In the genomic region with DNA sequence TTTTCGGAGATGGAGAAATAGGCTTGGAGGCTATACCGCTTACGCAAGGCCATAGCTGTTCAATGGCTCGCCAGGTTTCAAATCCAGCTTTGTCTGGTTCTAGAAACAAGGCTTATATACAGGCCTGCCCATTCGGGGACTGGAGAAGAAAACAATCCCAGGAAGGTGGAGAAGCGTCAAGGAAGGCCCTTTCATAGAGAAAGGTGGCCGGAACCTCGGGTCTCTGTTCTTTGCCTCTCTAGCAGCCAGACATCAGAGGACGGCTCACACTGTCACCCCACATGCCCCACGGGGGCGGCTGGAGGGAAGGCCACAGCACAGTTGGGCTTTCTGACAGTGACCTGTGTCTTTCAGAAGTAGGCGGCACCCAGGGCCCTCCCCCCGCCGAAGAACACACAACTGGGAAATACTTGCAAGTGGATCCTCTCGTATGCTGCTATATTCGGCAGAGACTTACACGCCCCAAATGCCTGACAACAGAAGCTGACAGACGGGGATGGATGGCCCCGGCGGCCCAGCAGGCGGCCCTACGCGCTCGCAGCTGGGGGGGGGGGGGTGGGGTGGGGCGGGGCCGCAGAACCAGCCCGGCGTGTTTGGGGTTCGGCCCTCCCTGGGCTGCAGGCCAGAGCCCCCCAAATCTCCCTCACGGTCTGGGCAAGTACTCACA, we compare ENCODE assay signal across 1 cellular context.
TF ChIP-seq lines count a peak whose summit lies in the region.

No MANE protein-coding gene starts in this region.

TF ChIP-seq in HepG2, 621 proteins besides CTCF, POLR2A, EP300 and RAD21 (continued from another document and continues in another):
- TF ChIP-seq, protein P1, sequence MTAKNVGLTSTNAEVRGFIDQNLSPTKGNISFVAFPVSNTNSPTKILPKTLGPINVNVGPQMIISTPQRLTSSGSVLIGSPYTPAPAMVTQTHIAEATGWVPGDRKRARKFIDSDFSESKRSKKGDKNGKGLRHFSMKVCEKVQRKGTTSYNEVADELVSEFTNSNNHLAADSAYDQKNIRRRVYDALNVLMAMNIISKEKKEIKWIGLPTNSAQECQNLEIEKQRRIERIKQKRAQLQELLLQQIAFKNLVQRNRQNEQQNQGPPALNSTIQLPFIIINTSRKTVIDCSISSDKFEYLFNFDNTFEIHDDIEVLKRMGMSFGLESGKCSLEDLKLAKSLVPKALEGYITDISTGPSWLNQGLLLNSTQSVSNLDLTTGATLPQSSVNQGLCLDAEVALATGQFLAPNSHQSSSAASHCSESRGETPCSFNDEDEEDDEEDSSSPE (CRISPR knock-in tag; IDR thresholded peaks at IDR 0.05), result no peak
- TF ChIP-seq NONO (IDR thresholded peaks at IDR 0.05) (no peak), NONO (CRISPR knock-in tag; conservative IDR thresholded peaks at IDR 0.05) (no peak), KLF12 (CRISPR knock-in tag; IDR thresholded peaks at IDR 0.05; ENCODE audit: borderline replicate concordance) (no peak), ZNF772 (CRISPR knock-in tag; IDR thresholded peaks at IDR 0.05) (no peak), MBD4 (IDR thresholded peaks at IDR 0.05; ENCODE audit: borderline replicate concordance, low read length) (no peak), CREM (IDR thresholded peaks at IDR 0.05) (no peak), CREM (CRISPR knock-in tag; IDR thresholded peaks at IDR 0.05) (no peak), RBM22 (optimal IDR thresholded peaks at IDR 0.05; ENCODE audit: low read length) (no peak), PPARG (CRISPR knock-in tag; conservative IDR thresholded peaks at IDR 0.05) (no peak), ZNF788 (CRISPR knock-in tag; IDR thresholded peaks at IDR 0.05; ENCODE audit: borderline replicate concordance) (no peak; the same call in 1 of the 2 replicates), ZFP36L2 (CRISPR knock-in tag; IDR thresholded peaks at IDR 0.05) (no peak), IKZF4 (CRISPR knock-in tag; IDR thresholded peaks at IDR 0.05; ENCODE audit: borderline replicate concordance, low read depth, not compliant biosample characterization) (no peak), RFX5 (IDR thresholded peaks at IDR 0.05; ENCODE audit: low read depth, low read length) (no peak), IKZF1 (IDR thresholded peaks at IDR 0.05) (no peak), ELF4 (CRISPR knock-in tag; IDR thresholded peaks at IDR 0.05; ENCODE audit: borderline replicate concordance) (no peak), RFXANK (CRISPR knock-in tag; IDR thresholded peaks at IDR 0.05) (no peak), ZNF30 (CRISPR knock-in tag; IDR thresholded peaks at IDR 0.05) (no peak), TBX2 (CRISPR knock-in tag; IDR thresholded peaks at IDR 0.05; ENCODE audit: borderline replicate concordance) (no peak), RFXAP (CRISPR knock-in tag; IDR thresholded peaks at IDR 0.05; ENCODE audit: borderline replicate concordance) (no peak), THYN1 (CRISPR knock-in tag; IDR thresholded peaks at IDR 0.05; ENCODE audit: borderline replicate concordance, low read depth) (no peak), ZSCAN31 (CRISPR knock-in tag; IDR thresholded peaks at IDR 0.05; ENCODE audit: low read depth) (no peak), FOSL1 (CRISPR knock-in tag; IDR thresholded peaks at IDR 0.05; ENCODE audit: borderline replicate concordance) (no peak), SKI (IDR thresholded peaks at IDR 0.05; ENCODE audit: partially characterized antibody) (no peak), STAG1 (CRISPR knock-in tag; IDR thresholded peaks at IDR 0.05) (no peak), ZNF12 (CRISPR knock-in tag; IDR thresholded peaks at IDR 0.05) (no peak), PTBP1 (IDR thresholded peaks at IDR 0.05; ENCODE audit: low read depth, low read length, poor library complexity, severe bottlenecking) (no peak), ZNF326 (CRISPR knock-in tag; IDR thresholded peaks at IDR 0.05; ENCODE audit: borderline replicate concordance) (no peak), WIZ (CRISPR knock-in tag; IDR thresholded peaks at IDR 0.05) (no peak)
- TF ChIP-seq, protein P2, sequence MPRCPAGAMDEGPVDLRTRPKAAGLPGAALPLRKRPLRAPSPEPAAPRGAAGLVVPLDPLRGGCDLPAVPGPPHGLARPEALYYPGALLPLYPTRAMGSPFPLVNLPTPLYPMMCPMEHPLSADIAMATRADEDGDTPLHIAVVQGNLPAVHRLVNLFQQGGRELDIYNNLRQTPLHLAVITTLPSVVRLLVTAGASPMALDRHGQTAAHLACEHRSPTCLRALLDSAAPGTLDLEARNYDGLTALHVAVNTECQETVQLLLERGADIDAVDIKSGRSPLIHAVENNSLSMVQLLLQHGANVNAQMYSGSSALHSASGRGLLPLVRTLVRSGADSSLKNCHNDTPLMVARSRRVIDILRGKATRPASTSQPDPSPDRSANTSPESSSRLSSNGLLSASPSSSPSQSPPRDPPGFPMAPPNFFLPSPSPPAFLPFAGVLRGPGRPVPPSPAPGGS (CRISPR knock-in tag; IDR thresholded peaks at IDR 0.05), result no peak
- TF ChIP-seq, protein P3, sequence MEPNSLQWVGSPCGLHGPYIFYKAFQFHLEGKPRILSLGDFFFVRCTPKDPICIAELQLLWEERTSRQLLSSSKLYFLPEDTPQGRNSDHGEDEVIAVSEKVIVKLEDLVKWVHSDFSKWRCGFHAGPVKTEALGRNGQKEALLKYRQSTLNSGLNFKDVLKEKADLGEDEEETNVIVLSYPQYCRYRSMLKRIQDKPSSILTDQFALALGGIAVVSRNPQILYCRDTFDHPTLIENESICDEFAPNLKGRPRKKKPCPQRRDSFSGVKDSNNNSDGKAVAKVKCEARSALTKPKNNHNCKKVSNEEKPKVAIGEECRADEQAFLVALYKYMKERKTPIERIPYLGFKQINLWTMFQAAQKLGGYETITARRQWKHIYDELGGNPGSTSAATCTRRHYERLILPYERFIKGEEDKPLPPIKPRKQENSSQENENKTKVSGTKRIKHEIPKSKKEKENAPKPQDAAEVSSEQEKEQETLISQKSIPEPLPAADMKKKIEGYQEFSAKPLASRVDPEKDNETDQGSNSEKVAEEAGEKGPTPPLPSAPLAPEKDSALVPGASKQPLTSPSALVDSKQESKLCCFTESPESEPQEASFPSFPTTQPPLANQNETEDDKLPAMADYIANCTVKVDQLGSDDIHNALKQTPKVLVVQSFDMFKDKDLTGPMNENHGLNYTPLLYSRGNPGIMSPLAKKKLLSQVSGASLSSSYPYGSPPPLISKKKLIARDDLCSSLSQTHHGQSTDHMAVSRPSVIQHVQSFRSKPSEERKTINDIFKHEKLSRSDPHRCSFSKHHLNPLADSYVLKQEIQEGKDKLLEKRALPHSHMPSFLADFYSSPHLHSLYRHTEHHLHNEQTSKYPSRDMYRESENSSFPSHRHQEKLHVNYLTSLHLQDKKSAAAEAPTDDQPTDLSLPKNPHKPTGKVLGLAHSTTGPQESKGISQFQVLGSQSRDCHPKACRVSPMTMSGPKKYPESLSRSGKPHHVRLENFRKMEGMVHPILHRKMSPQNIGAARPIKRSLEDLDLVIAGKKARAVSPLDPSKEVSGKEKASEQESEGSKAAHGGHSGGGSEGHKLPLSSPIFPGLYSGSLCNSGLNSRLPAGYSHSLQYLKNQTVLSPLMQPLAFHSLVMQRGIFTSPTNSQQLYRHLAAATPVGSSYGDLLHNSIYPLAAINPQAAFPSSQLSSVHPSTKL (CRISPR knock-in tag; IDR thresholded peaks at IDR 0.05), result no peak
- TF ChIP-seq, protein P4, sequence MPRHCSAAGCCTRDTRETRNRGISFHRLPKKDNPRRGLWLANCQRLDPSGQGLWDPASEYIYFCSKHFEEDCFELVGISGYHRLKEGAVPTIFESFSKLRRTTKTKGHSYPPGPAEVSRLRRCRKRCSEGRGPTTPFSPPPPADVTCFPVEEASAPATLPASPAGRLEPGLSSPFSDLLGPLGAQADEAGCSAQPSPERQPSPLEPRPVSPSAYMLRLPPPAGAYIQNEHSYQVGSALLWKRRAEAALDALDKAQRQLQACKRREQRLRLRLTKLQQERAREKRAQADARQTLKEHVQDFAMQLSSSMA (CRISPR knock-in tag; IDR thresholded peaks at IDR 0.05), result no peak
- TF ChIP-seq, protein P5, sequence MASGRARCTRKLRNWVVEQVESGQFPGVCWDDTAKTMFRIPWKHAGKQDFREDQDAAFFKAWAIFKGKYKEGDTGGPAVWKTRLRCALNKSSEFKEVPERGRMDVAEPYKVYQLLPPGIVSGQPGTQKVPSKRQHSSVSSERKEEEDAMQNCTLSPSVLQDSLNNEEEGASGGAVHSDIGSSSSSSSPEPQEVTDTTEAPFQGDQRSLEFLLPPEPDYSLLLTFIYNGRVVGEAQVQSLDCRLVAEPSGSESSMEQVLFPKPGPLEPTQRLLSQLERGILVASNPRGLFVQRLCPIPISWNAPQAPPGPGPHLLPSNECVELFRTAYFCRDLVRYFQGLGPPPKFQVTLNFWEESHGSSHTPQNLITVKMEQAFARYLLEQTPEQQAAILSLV (CRISPR knock-in tag; IDR thresholded peaks at IDR 0.05; ENCODE audit: borderline replicate concordance), result no peak
- TF ChIP-seq, protein P6, sequence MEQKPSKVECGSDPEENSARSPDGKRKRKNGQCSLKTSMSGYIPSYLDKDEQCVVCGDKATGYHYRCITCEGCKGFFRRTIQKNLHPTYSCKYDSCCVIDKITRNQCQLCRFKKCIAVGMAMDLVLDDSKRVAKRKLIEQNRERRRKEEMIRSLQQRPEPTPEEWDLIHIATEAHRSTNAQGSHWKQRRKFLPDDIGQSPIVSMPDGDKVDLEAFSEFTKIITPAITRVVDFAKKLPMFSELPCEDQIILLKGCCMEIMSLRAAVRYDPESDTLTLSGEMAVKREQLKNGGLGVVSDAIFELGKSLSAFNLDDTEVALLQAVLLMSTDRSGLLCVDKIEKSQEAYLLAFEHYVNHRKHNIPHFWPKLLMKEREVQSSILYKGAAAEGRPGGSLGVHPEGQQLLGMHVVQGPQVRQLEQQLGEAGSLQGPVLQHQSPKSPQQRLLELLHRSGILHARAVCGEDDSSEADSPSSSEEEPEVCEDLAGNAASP (CRISPR knock-in tag; IDR thresholded peaks at IDR 0.05; ENCODE audit: borderline replicate concordance), result peak; percentile 62; the same call in 1 of the 2 replicates
- TF ChIP-seq, protein P7, sequence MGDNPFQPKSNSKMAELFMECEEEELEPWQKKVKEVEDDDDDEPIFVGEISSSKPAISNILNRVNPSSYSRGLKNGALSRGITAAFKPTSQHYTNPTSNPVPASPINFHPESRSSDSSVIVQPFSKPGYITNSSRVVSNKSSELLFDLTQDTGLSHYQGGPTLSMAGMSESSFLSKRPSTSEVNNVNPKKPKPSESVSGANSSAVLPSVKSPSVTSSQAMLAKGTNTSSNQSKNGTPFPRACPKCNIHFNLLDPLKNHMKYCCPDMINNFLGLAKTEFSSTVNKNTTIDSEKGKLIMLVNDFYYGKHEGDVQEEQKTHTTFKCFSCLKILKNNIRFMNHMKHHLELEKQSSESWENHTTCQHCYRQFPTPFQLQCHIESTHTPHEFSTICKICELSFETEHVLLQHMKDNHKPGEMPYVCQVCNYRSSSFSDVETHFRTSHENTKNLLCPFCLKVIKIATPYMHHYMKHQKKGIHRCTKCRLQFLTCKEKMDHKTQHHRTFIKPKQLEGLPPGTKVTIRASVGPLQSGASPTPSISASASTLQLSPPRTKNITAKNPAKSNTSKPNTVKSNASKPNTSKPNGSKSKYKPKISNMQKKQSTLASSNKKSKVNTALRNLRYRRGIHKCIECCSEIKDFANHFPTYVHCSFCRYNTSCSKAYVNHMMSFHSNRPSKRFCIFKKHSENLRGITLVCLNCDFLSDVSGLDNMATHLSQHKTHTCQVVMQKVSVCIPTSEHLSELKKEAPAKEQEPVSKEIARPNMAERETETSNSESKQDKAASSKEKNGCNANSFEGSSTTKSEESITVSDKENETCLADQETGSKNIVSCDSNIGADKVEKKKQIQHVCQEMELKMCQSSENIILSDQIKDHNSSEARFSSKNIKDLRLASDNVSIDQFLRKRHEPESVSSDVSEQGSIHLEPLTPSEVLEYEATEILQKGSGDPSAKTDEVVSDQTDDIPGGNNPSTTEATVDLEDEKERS (CRISPR knock-in tag; IDR thresholded peaks at IDR 0.05), result no peak
- TF ChIP-seq, protein P8, sequence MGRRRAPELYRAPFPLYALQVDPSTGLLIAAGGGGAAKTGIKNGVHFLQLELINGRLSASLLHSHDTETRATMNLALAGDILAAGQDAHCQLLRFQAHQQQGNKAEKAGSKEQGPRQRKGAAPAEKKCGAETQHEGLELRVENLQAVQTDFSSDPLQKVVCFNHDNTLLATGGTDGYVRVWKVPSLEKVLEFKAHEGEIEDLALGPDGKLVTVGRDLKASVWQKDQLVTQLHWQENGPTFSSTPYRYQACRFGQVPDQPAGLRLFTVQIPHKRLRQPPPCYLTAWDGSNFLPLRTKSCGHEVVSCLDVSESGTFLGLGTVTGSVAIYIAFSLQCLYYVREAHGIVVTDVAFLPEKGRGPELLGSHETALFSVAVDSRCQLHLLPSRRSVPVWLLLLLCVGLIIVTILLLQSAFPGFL (CRISPR knock-in tag; IDR thresholded peaks at IDR 0.05), result no peak
- TF ChIP-seq, protein P9, sequence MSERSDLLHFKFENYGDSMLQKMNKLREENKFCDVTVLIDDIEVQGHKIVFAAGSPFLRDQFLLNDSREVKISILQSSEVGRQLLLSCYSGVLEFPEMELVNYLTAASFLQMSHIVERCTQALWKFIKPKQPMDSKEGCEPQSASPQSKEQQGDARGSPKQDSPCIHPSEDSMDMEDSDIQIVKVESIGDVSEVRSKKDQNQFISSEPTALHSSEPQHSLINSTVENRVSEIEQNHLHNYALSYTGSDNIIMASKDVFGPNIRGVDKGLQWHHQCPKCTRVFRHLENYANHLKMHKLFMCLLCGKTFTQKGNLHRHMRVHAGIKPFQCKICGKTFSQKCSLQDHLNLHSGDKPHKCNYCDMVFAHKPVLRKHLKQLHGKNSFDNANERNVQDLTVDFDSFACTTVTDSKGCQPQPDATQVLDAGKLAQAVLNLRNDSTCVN (CRISPR knock-in tag; IDR thresholded peaks at IDR 0.05; ENCODE audit: borderline replicate concordance), result no peak
- TF ChIP-seq, protein P10, sequence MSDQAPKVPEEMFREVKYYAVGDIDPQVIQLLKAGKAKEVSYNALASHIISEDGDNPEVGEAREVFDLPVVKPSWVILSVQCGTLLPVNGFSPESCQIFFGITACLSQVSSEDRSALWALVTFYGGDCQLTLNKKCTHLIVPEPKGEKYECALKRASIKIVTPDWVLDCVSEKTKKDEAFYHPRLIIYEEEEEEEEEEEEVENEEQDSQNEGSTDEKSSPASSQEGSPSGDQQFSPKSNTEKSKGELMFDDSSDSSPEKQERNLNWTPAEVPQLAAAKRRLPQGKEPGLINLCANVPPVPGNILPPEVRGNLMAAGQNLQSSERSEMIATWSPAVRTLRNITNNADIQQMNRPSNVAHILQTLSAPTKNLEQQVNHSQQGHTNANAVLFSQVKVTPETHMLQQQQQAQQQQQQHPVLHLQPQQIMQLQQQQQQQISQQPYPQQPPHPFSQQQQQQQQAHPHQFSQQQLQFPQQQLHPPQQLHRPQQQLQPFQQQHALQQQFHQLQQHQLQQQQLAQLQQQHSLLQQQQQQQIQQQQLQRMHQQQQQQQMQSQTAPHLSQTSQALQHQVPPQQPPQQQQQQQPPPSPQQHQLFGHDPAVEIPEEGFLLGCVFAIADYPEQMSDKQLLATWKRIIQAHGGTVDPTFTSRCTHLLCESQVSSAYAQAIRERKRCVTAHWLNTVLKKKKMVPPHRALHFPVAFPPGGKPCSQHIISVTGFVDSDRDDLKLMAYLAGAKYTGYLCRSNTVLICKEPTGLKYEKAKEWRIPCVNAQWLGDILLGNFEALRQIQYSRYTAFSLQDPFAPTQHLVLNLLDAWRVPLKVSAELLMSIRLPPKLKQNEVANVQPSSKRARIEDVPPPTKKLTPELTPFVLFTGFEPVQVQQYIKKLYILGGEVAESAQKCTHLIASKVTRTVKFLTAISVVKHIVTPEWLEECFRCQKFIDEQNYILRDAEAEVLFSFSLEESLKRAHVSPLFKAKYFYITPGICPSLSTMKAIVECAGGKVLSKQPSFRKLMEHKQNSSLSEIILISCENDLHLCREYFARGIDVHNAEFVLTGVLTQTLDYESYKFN (CRISPR knock-in tag; conservative IDR thresholded peaks at IDR 0.05), result no peak
